Comparison of ENCODE assay signal across 20 cellular contexts in genomic region chr10:103837370-103838094, GRCh38. TPM values are rescaled to one million over a fixed set of nuclear protein-coding genes. Genes with fewer than 3 reads are reported as not detected.
DNase-seq lines count a peak whose midpoint lies in the region; ATAC-seq and TF ChIP-seq lines count a peak whose summit lies in the region.
"Had no signal": no experiment of that assay in that cellular context is flagged by ENCODE, and none has a peak within 500 bp of the region (broad histone marks: within the 10 kb centered on the region; RNA-seq: fewer than 3 reads in every experiment).

No MANE protein-coding gene starts in this region.

- H3K4me1 ChIP-seq in mesendoderm (ENCODE audit: control insufficient read depth, low read depth, low read length) = peaks cover 58% of the 10 kb centered on the region

- no peaks in the 10 kb centered on the region for H3K9me3 Mint-ChIP-seq in stimulated activated effector memory CD8-positive, alpha-beta T cell treated with anti-CD3 and anti-CD28 coated beads, Interleukin-12 subunit alpha, Interleukin-12 subunit beta, amount 100 ng/mL, for 72 hours
- H3K9me3 Mint-ChIP-seq: activated T-cell treated with anti-CD3 and anti-CD28 coated beads, Interleukin-2, amount 50 U/mL, for 24 hours; memory B cell; natural killer cell treated with Interleukin-12 subunit alpha and Interleukin-12 subunit beta and Interleukin-15 and Interleukin-18, amount 100 ng/mL, for 72 hours; T-helper 1 cell treated with Interleukin-12 subunit alpha and Interleukin-12 subunit beta and Interleukin-4 antibody, amounts not matched to agents 30 μg/mL and 1 μg/mL, for 36 hours had no signal

- ATAC-seq in stimulated activated effector memory CD8-positive, alpha-beta T cell treated with anti-CD3 and anti-CD28 coated beads, Interleukin-12 subunit alpha, Interleukin-12 subunit beta, amount 100 ng/mL, for 72 hours = no peak
- no peak for ATAC-seq in GM18505 (IDR thresholded peaks at IDR 0.05; ENCODE audit: unreplicated experiment)
- no peak for ATAC-seq in HG02938 (IDR thresholded peaks at IDR 0.05; ENCODE audit: unreplicated experiment)
- ATAC-seq: natural killer cell treated with Interleukin-12 subunit alpha and Interleukin-12 subunit beta and Interleukin-15 and Interleukin-18, amount 100 ng/mL, for 72 hours had no signal

- peak overlapping the region; percentile 2 for H3K18ac ChIP-seq in mesendoderm (ENCODE audit: low read length)

- H3K27me3 ChIP-seq in mesendoderm (ENCODE audit: insufficient read depth, low read length, poor library complexity) = no peaks in the 10 kb centered on the region
- H3K27me3 ChIP-seq: uterus had no signal

- H3K79me2 ChIP-seq in mesendoderm (ENCODE audit: control insufficient read depth, insufficient read depth, low read length) = peaks cover 29% of the 10 kb centered on the region

- H3K36me3 ChIP-seq in mesendoderm (ENCODE audit: control insufficient read depth, insufficient read depth, low read length) = no peaks in the 10 kb centered on the region
- H3K36me3 ChIP-seq: uterus had no signal

- peak overlapping the region; percentile 94 for H2BK5ac ChIP-seq in mesendoderm (ENCODE audit: low read length)

- no peak overlapping the region for H3K4me3 ChIP-seq in mesendoderm (ENCODE audit: low read length)
- H3K4me3 ChIP-seq: uterus had no signal

- WGBS in mesendoderm (ENCODE audit: extremely low coverage, insufficient coverage, low lambda C conversion rate) = no CpG with 5 or more reads among the region's 10 CpGs

- no peaks in the 10 kb centered on the region for H3K4me1 Mint-ChIP-seq in stimulated activated effector memory CD8-positive, alpha-beta T cell treated with anti-CD3 and anti-CD28 coated beads, Interleukin-12 subunit alpha, Interleukin-12 subunit beta, amount 100 ng/mL, for 72 hours
- H3K4me1 Mint-ChIP-seq: memory B cell had no signal

- peaks cover 26% of the 10 kb centered on the region for H3K79me1 ChIP-seq in mesendoderm (ENCODE audit: low read length)

- H3K27ac Mint-ChIP-seq in stimulated activated effector memory CD8-positive, alpha-beta T cell treated with anti-CD3 and anti-CD28 coated beads, Interleukin-12 subunit alpha, Interleukin-12 subunit beta, amount 100 ng/mL, for 72 hours = peak overlapping the region; percentile 0
- H3K27ac Mint-ChIP-seq: activated T-cell treated with anti-CD3 and anti-CD28 coated beads, Interleukin-2, amount 50 U/mL, for 24 hours; memory B cell; natural killer cell treated with Interleukin-12 subunit alpha and Interleukin-12 subunit beta and Interleukin-15 and Interleukin-18, amount 100 ng/mL, for 72 hours; T-helper 1 cell treated with Interleukin-12 subunit alpha and Interleukin-12 subunit beta and Interleukin-4 antibody, amounts not matched to agents 30 μg/mL and 1 μg/mL, for 36 hours had no signal

- H3K4me3 Mint-ChIP-seq in stimulated activated effector memory CD8-positive, alpha-beta T cell treated with anti-CD3 and anti-CD28 coated beads, Interleukin-12 subunit alpha, Interleukin-12 subunit beta, amount 100 ng/mL, for 72 hours = no peak overlapping the region
- H3K4me3 Mint-ChIP-seq: activated T-cell treated with anti-CD3 and anti-CD28 coated beads, Interleukin-2, amount 50 U/mL, for 24 hours; memory B cell; natural killer cell treated with Interleukin-12 subunit alpha and Interleukin-12 subunit beta and Interleukin-15 and Interleukin-18, amount 100 ng/mL, for 72 hours; T-helper 1 cell treated with Interleukin-12 subunit alpha and Interleukin-12 subunit beta and Interleukin-4 antibody, amounts not matched to agents 30 μg/mL and 1 μg/mL, for 36 hours had no signal

- H3K4me2 ChIP-seq in mesendoderm (ENCODE audit: low read length) = no peak overlapping the region

- no peak overlapping the region for H2BK15ac ChIP-seq in mesendoderm (replicated peaks; ENCODE audit: low read depth)

- H3K27ac ChIP-seq in mesendoderm (ENCODE audit: low read depth, low read length) = peak overlapping the region; percentile 91
- H3K27ac ChIP-seq: 22Rv1, uterus had no signal

- no peak for TF ChIP-seq POLR2A in GM18505 (IDR thresholded peaks at IDR 0.05; ENCODE audit: borderline replicate concordance, extremely low read depth, insufficient read depth, insufficient read length)

- peak; percentile 32 for DNase-seq in DMS 273 (lab: John Stamatoyannopoulos, UW; ENCODE audit: unreplicated experiment)
- DNase-seq in DMS 273 treated with DMSO at 0.1 percent for 48 hours (lab: John Stamatoyannopoulos, UW) = no peak
- peak; percentile 79 for DNase-seq in RPMI7951 (ENCODE audit: low read depth)
- DNase-seq in mesendoderm = no peak
- no peak for DNase-seq in stimulated activated effector memory CD8-positive, alpha-beta T cell treated with anti-CD3 and anti-CD28 coated beads, Interleukin-12 subunit alpha, Interleukin-12 subunit beta, amount 100 ng/mL, for 72 hours (ENCODE audit: low spot score in 2 of 2)
- no peak for DNase-seq in stimulated activated CD4-positive, alpha-beta T cell treated with anti-CD3 and anti-CD28 coated beads, Interleukin-15, amount 100 ng/mL, for 24 hours
- DNase-seq: activated naive CD4-positive, alpha-beta T cell treated with Interleukin-2 at 50 U/mL for 16 hours; activated T-cell treated with anti-CD3 and anti-CD28 coated beads, Interleukin-2, amount 50 U/mL, for 24 hours; amygdala; foreskin melanocyte; kidney; NCI-H1694; NCI-H69; uterus had no signal

- H3K56ac ChIP-seq in mesendoderm (ENCODE audit: low read length) = peak overlapping the region; percentile 82

- peak overlapping the region; percentile 69 for H2AK5ac ChIP-seq in mesendoderm (ENCODE audit: low read length)

- H3K4ac ChIP-seq in mesendoderm (ENCODE audit: low read depth, low read length) = peak overlapping the region; percentile 44

- H4K5ac ChIP-seq in mesendoderm (ENCODE audit: low read length) = no peak overlapping the region

- no peak overlapping the region for H4K8ac ChIP-seq in mesendoderm (ENCODE audit: low read depth, low read length)

- peak overlapping the region; percentile 61 for H3K23ac ChIP-seq in mesendoderm (ENCODE audit: low read length)

- H3K9ac ChIP-seq in mesendoderm (ENCODE audit: low read length) = peak overlapping the region; percentile 37

- H2BK120ac ChIP-seq in mesendoderm (ENCODE audit: low read depth, low read length) = no peak overlapping the region

- no peaks in the 10 kb centered on the region for H3K36me3 Mint-ChIP-seq in stimulated activated effector memory CD8-positive, alpha-beta T cell treated with anti-CD3 and anti-CD28 coated beads, Interleukin-12 subunit alpha, Interleukin-12 subunit beta, amount 100 ng/mL, for 72 hours
- H3K36me3 Mint-ChIP-seq: memory B cell; natural killer cell treated with Interleukin-12 subunit alpha and Interleukin-12 subunit beta and Interleukin-15 and Interleukin-18, amount 100 ng/mL, for 72 hours had no signal

RNA-seq across cellular contexts. Expression of gene SH3PXD2A, which starts 17.8 kb away (rescaled TPM):
- total RNA-seq in RPMI7951 (2014; rRNA removed; shearing (Covaris generic)) = 9.7 and 10.7 TPM in 2 replicates
- polyA plus RNA-seq in mesendoderm (2013, experiment 1 of 2) = 7.7 TPM
- 7.8 TPM for polyA plus RNA-seq in mesendoderm (2013, experiment 2 of 2)

Comparison
In these comparisons a context has a peak if more than half of its experiments do, and no peak if none do; other contexts are left out.
1. DNase-seq: peak in DMS 273 (single experiment) and RPMI7951 (single experiment); none in DMS 273 treated with DMSO at 0.1 percent for 48 hours (single experiment), mesendoderm (single experiment), stimulated activated effector memory CD8-positive, alpha-beta T cell treated with anti-CD3 and anti-CD28 coated beads, Interleukin-12 subunit alpha, Interleukin-12 subunit beta, amount 100 ng/mL, for 72 hours (0 of 2) and stimulated activated CD4-positive, alpha-beta T cell treated with anti-CD3 and anti-CD28 coated beads, Interleukin-15, amount 100 ng/mL, for 24 hours (single experiment).